In the genomic region with DNA sequence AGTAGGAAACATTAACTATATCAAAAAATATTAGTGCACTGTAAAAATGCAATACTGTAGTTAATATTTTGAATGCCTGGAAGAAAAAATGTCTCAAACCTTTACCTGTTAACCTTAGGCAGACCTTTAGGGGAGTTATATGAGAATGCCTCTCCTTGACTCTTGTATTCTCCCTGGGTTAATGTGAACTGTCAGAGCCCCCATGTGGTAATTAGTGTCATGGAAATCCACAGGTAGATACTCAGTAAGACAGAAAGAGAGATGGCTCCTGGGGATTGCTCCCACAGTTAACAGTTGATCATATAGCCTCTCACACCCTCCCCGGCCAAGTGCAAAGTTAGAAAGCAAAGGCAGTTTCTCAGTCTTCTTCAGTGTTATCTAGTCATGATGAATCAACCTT, we compare ENCODE assay signal across 15 cellular contexts.
A peak's percentile ranks its signal among the peaks of the same experiment; 100 is the strongest.
DNase-seq lines count a peak whose midpoint lies in the region; ATAC-seq, FAIRE-seq and TF ChIP-seq lines count a peak whose summit lies in the region.
"Had no signal": no experiment of that assay in that cellular context is flagged by ENCODE, and none has a peak within 500 bp of the region (broad histone marks: within the 10 kb centered on the region; RNA-seq: fewer than 3 reads in every experiment).

No MANE protein-coding gene starts in this region.

- no peaks in the 10 kb centered on the region for H3K4me1 ChIP-seq in cardiac muscle cell (ENCODE audit: low read depth)
- H3K4me1 ChIP-seq in heart left ventricle = no peaks in the 10 kb centered on the region
- H3K4me1 ChIP-seq in transverse colon = no peaks in the 10 kb centered on the region
- no peaks in the 10 kb centered on the region for H3K4me1 ChIP-seq in right cardiac atrium (ENCODE audit: control insufficient read depth, insufficient read depth, low read length)
- H3K4me1 ChIP-seq: HAP-1, prostate gland, SJCRH30 had no signal

- no peak overlapping the region for H3K4me3 ChIP-seq in cardiac muscle cell
- no peak overlapping the region for H3K4me3 ChIP-seq in heart left ventricle
- no peak overlapping the region for H3K4me3 ChIP-seq in transverse colon
- H3K4me3 ChIP-seq in right cardiac atrium (ENCODE audit: low read length) = no peak overlapping the region
- H3K4me3 ChIP-seq: coronary artery, HAP-1, prostate gland, SJCRH30 had no signal

- no peak overlapping the region for H3K27ac Mint-ChIP-seq in activated naive CD4-positive, alpha-beta T cell treated with anti-CD3 and anti-CD28 coated beads, Interleukin-2, amount 50 U/mL, for 72 hours

- TF ChIP-seq POLR2A in heart left ventricle (IDR thresholded peaks at IDR 0.05) (no peak), transverse colon (IDR thresholded peaks at IDR 0.05) (no peak)

- ATAC-seq in heart left ventricle = no peak
- ATAC-seq in activated naive CD4-positive, alpha-beta T cell treated with anti-CD3 and anti-CD28 coated beads, Interleukin-2, amount 50 U/mL, for 72 hours = no peak
- ATAC-seq in right cardiac atrium = no peak

- H3K36me3 Mint-ChIP-seq in activated naive CD4-positive, alpha-beta T cell treated with anti-CD3 and anti-CD28 coated beads, Interleukin-2, amount 50 U/mL, for 72 hours = peaks cover 0 to 11% of the 10 kb centered on the region in 2 donors

- H3K27ac ChIP-seq in cardiac muscle cell (no peak overlapping the region), heart left ventricle (no peak overlapping the region), transverse colon (no peak overlapping the region), right cardiac atrium (ENCODE audit: low read length) (no peak overlapping the region)
- H3K27ac ChIP-seq: coronary artery, prostate gland, SJCRH30 had no signal

- TF ChIP-seq EP300 in transverse colon (IDR thresholded peaks at IDR 0.05; ENCODE audit: low read depth) = no peak

- in situ Hi-C loops in transverse colon (cut with MboI; ENCODE audit: low pct_ligation_motif_present in 1 of 4, low pct_unique_long_range_greater_than_20kb in 1 of 4, low sequenced_read_pairs in 3 of 4) = no loop called here

- peak; percentile 10 to 50 for DNase-seq in cardiac muscle cell (ENCODE audit: low read depth in 1 of 2, low spot score in 1 of 2)
- no peak for DNase-seq in heart left ventricle
- peak; percentile 30 for DNase-seq in NCI-H345 (lab: John Stamatoyannopoulos, UW)
- peak; percentile 7 for DNase-seq in dermis blood vessel endothelial cell
- DNase-seq in urothelium cell line (ENCODE audit: low spot score) = peak; percentile 5
- DNase-seq in transverse colon = no peak
- no peak for DNase-seq in activated naive CD4-positive, alpha-beta T cell treated with anti-CD3 and anti-CD28 coated beads, Interleukin-2, amount 50 U/mL, for 72 hours (ENCODE audit: low spot score in 2 of 2)
- DNase-seq in right cardiac atrium = no peak
- DNase-seq: activated CD4-positive, alpha-beta T cell treated with anti-CD3 and anti-CD28 coated beads for 1 hour; activated effector memory CD4-positive, alpha-beta T cell treated with Interleukin-2 at 50 U/mL for 16 hours; NCI-H1694 treated with DMSO at 0.1 percent for 48 hours had no signal

- no peak for TF ChIP-seq CTCF in cardiac muscle cell (IDR thresholded peaks at IDR 0.05; ENCODE audit: low read depth, low read length)
- no peak for TF ChIP-seq CTCF in heart left ventricle (IDR thresholded peaks at IDR 0.05)
- TF ChIP-seq CTCF in transverse colon (IDR thresholded peaks at IDR 0.05) = no peak

- no peaks in the 10 kb centered on the region for H3K36me3 ChIP-seq in cardiac muscle cell
- no peaks in the 10 kb centered on the region for H3K36me3 ChIP-seq in heart left ventricle
- H3K36me3 ChIP-seq in transverse colon = no peaks in the 10 kb centered on the region
- H3K36me3 ChIP-seq: HAP-1, prostate gland, SJCRH30 had no signal

- WGBS in heart left ventricle, 4 donors = 72 to 80% (median 77%) methylated on average over 1 of the region's 1 CpG
- WGBS in transverse colon (ENCODE audit: low coverage in 1 of 2), 2 donors = 56 to 63% methylated on average over 1 of the region's 1 CpG
- WGBS in right cardiac atrium = 70% methylated on average over 1 of the region's 1 CpG

- FAIRE-seq in urothelium cell line (lab: Jason Lieb, UNC) = no peak

- H3K27me3 ChIP-seq in cardiac muscle cell (no peaks in the 10 kb centered on the region), heart left ventricle (no peaks in the 10 kb centered on the region), transverse colon (no peaks in the 10 kb centered on the region), right cardiac atrium (ENCODE audit: control insufficient read depth, insufficient read depth) (no peaks in the 10 kb centered on the region)
- H3K27me3 ChIP-seq: SJCRH30 had no signal

- H3K9me3 ChIP-seq in cardiac muscle cell (ENCODE audit: low read depth) (no peaks in the 10 kb centered on the region), heart left ventricle (no peaks in the 10 kb centered on the region), transverse colon (peaks cover 0 to 3% of the 10 kb centered on the region in 2 donors), right cardiac atrium (ENCODE audit: control insufficient read depth, low read length) (no peaks in the 10 kb centered on the region)
- H3K9me3 ChIP-seq: HAP-1, prostate gland had no signal

- intact Hi-C loops in heart left ventricle (cut with DNase I) = no loop called here
- intact Hi-C loops in transverse colon (cut with DNase I; ENCODE audit: low total_unique reads) = no loop called here
- intact Hi-C loops in right cardiac atrium (cut with DNase I) = no loop called here

- peaks cover 12 to 14% of the 10 kb centered on the region in 2 donors for H3K9me3 Mint-ChIP-seq in activated naive CD4-positive, alpha-beta T cell treated with anti-CD3 and anti-CD28 coated beads, Interleukin-2, amount 50 U/mL, for 72 hours

Comparison
In these comparisons a context has a peak if more than half of its experiments do, and no peak if none do; other contexts are left out.
1. DNase-seq: peak in cardiac muscle cell (2 of 2), NCI-H345 (single experiment), dermis blood vessel endothelial cell (single experiment) and urothelium cell line (single experiment); none in heart left ventricle (0 of 5), transverse colon (single experiment), activated naive CD4-positive, alpha-beta T cell treated with anti-CD3 and anti-CD28 coated beads, Interleukin-2, amount 50 U/mL, for 72 hours (0 of 2) and right cardiac atrium (0 of 3).